Comparison of ENCODE assay signal across 18 cellular contexts in genomic region chr6:101668496-101668895, GRCh38.
A peak's percentile ranks its signal among the peaks of the same experiment; 100 is the strongest.
DNase-seq lines count a peak whose midpoint lies in the region; ATAC-seq and TF ChIP-seq lines count a peak whose summit lies in the region.
"Had no signal": no experiment of that assay in that cellular context is flagged by ENCODE, and none has a peak within 500 bp of the region (broad histone marks: within the 10 kb centered on the region; RNA-seq: fewer than 3 reads in every experiment).

No MANE protein-coding gene starts in this region.

- H3K9ac ChIP-seq in SK-N-SH, result no peak overlapping the region

- no peaks in the 10 kb centered on the region for H3K9me2 ChIP-seq in SK-N-SH

- no peaks in the 10 kb centered on the region for H3K36me3 ChIP-seq in ACC112 (ENCODE audit: insufficient read depth, low read length)
- no peaks in the 10 kb centered on the region for H3K36me3 ChIP-seq in SK-N-SH (replicated peaks in 1 of 2; ENCODE audit: control insufficient read depth in 1 of 2, insufficient read depth in 2 of 2, low read length in 1 of 2)
- H3K36me3 ChIP-seq: uterus had no signal

- H3F3A ChIP-seq in SK-N-SH (replicated peaks; ENCODE audit: insufficient read depth), result no peaks in the 10 kb centered on the region

- H3K79me2 ChIP-seq in ACC112 (ENCODE audit: control insufficient read depth, insufficient read depth, low read length, unreplicated experiment), result no peaks in the 10 kb centered on the region
- H3K79me2 ChIP-seq in SK-N-SH (ENCODE audit: insufficient read depth), result no peaks in the 10 kb centered on the region
- H3K79me2 ChIP-seq: hepatocyte had no signal

- H3K4me2 ChIP-seq in SK-N-SH, result no peak overlapping the region
- H3K4me2 ChIP-seq: hepatocyte had no signal

- no peaks in the 10 kb centered on the region for H3K9me3 ChIP-seq in SK-N-SH
- H3K9me3 ChIP-seq: uterus had no signal

- TF ChIP-seq CTCF in SK-N-SH (IDR thresholded peaks at IDR 0.05), result no peak

- ATAC-seq in HG02981 (IDR thresholded peaks at IDR 0.05; ENCODE audit: unreplicated experiment) (no peak), sciatic nerve (no peak)
- ATAC-seq: right cardiac atrium had no signal

- H3K27me3 ChIP-seq in ACC112 (ENCODE audit: insufficient read depth, low read length) (no peaks in the 10 kb centered on the region), SK-N-SH (ENCODE audit: insufficient read depth) (no peaks in the 10 kb centered on the region)
- H3K27me3 ChIP-seq: hepatocyte, uterus had no signal

- DNase-seq in NCI-H1105 treated with DMSO at 0.1 percent for 48 hours (lab: John Stamatoyannopoulos, UW) (peak; percentile 92), NCI-H774 (lab: John Stamatoyannopoulos, UW) (peak; percentile 25), cerebellum (ENCODE audit: low spot score) (peak; percentile 6), HK-2 (ENCODE audit: unreplicated experiment) (no peak), SK-N-SH (no peak), sciatic nerve (ENCODE audit: low spot score) (no peak)
- DNase-seq: activated CD4-positive, alpha-beta T cell treated with anti-CD3 and anti-CD28 coated beads, Interleukin-2, amount 10 ng/mL, durations not matched to agents 7 days and 5 days; activated gamma-delta T cell treated with Interleukin-2 at 50 U/mL for 16 hours; amygdala; endodermal cell; GDM1; occipital lobe; right cardiac atrium; uterus had no signal

- no peaks in the 10 kb centered on the region for H4K20me1 ChIP-seq in SK-N-SH (ENCODE audit: insufficient read depth)

- H2AFZ ChIP-seq in ACC112 (ENCODE audit: low read length, unreplicated experiment), result peak overlapping the region; percentile 1
- no peak overlapping the region for H2AFZ ChIP-seq in SK-N-SH (ENCODE audit: low read depth)
- H2AFZ ChIP-seq: hepatocyte had no signal

- H3K27ac ChIP-seq in ACC112 (ENCODE audit: low read depth, low read length) (no peak overlapping the region), SK-N-SH (ENCODE audit: low read depth in 2 of 2, low read length in 1 of 2) (no peak overlapping the region)
- H3K27ac ChIP-seq: hepatocyte, uterus had no signal

- WGBS in SK-N-SH (ENCODE audit: low lambda C conversion rate), result 79% methylated on average over 2 of the region's 2 CpGs

- no peak for TF ChIP-seq RAD21 in SK-N-SH (IDR thresholded peaks at IDR 0.05; ENCODE audit: low read length)

- CTCF ChIA-PET in SK-N-SH (lab: Yijun Ruan, JAX), result no interaction called here

- intact Hi-C loops in sciatic nerve (cut with DNase I), result no loop called here

- H3K4me1 ChIP-seq in ACC112 (ENCODE audit: control insufficient read depth, insufficient read depth, low read length, unreplicated experiment) (peaks cover 12% of the 10 kb centered on the region), SK-N-SH (ENCODE audit: control insufficient read depth in 1 of 2, insufficient read depth in 2 of 2, low read depth in 1 of 2, low read length in 1 of 2) (no peaks in the 10 kb centered on the region; a peak in 1 of 4 replicates)
- H3K4me1 ChIP-seq: uterus had no signal

- no peak overlapping the region for H3K4me3 ChIP-seq in ACC112 (ENCODE audit: low read depth, low read length)
- H3K4me3 ChIP-seq in SK-N-SH (ENCODE audit: low read depth in 2 of 2, low read length in 1 of 2), result no peak overlapping the region
- H3K4me3 ChIP-seq: hepatocyte, lung, uterus had no signal

- POLR2A ChIA-PET in SK-N-SH (lab: Yijun Ruan, JAX), result no interaction called here

- no peak for TF ChIP-seq EP300 in SK-N-SH (IDR thresholded peaks at IDR 0.05; ENCODE audit: borderline replicate concordance in 1 of 2, low read depth in 1 of 2, low read length in 1 of 2)

TF ChIP-seq in SK-N-SH, 30 proteins besides CTCF, POLR2A, EP300 and RAD21:
- TF ChIP-seq, protein P1, sequence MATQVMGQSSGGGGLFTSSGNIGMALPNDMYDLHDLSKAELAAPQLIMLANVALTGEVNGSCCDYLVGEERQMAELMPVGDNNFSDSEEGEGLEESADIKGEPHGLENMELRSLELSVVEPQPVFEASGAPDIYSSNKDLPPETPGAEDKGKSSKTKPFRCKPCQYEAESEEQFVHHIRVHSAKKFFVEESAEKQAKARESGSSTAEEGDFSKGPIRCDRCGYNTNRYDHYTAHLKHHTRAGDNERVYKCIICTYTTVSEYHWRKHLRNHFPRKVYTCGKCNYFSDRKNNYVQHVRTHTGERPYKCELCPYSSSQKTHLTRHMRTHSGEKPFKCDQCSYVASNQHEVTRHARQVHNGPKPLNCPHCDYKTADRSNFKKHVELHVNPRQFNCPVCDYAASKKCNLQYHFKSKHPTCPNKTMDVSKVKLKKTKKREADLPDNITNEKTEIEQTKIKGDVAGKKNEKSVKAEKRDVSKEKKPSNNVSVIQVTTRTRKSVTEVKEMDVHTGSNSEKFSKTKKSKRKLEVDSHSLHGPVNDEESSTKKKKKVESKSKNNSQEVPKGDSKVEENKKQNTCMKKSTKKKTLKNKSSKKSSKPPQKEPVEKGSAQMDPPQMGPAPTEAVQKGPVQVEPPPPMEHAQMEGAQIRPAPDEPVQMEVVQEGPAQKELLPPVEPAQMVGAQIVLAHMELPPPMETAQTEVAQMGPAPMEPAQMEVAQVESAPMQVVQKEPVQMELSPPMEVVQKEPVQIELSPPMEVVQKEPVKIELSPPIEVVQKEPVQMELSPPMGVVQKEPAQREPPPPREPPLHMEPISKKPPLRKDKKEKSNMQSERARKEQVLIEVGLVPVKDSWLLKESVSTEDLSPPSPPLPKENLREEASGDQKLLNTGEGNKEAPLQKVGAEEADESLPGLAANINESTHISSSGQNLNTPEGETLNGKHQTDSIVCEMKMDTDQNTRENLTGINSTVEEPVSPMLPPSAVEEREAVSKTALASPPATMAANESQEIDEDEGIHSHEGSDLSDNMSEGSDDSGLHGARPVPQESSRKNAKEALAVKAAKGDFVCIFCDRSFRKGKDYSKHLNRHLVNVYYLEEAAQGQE (IDR thresholded peaks at IDR 0.05; ENCODE audit: low read depth, low read length), result no peak
- TF ChIP-seq GABPA (IDR thresholded peaks at IDR 0.05; ENCODE audit: low read depth) (no peak), SIN3A (IDR thresholded peaks at IDR 0.05; ENCODE audit: borderline replicate concordance, low read depth, low read length) (no peak), CHD2 (IDR thresholded peaks at IDR 0.05; ENCODE audit: low read length, partially characterized antibody) (no peak), FOXJ3 (CRISPR knock-in tag; IDR thresholded peaks at IDR 0.05) (no peak), NRF1 (IDR thresholded peaks at IDR 0.05; ENCODE audit: low read depth, low read length) (no peak), NFIC (IDR thresholded peaks at IDR 0.05; ENCODE audit: borderline replicate concordance) (no peak)

Comparison
In these comparisons a context has a peak if more than half of its experiments do, and no peak if none do; other contexts are left out.
1. DNase-seq: peak in NCI-H1105 treated with DMSO at 0.1 percent for 48 hours (single experiment), NCI-H774 (single experiment) and cerebellum (single experiment); none in HK-2 (single experiment), SK-N-SH (single experiment) and sciatic nerve (single experiment).